2 cellular contexts compared by ENCODE assay signal in the genomic region with DNA sequence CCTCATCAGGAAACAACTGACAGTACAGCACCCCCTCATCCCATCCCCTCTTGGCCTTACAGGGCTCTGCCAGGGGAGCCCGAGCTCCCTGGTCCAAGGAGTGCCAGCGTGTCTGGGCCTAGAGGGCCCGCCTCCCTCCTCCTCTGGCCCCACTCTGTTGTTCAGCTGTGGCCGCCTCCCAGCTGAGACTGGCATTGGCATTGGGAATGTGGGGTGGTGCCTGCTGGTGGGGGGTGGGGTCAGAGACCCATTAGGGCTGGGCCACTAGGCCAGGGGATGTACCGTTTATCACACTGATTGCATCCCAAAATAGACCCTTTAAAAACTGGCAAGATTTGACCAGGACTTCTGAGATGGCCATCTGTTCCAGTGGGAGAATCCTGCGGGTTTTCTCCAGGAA.
TF ChIP-seq lines count a peak whose summit lies in the region.

No MANE protein-coding gene starts in this region.

TF ChIP-seq in A549, 52 proteins besides CTCF, POLR2A, EP300 and RAD21:
- no peak for TF ChIP-seq SREBF2 (IDR thresholded peaks at IDR 0.05)
- TF ChIP-seq CHD4 (IDR thresholded peaks at IDR 0.05; ENCODE audit: borderline replicate concordance), result no peak
- TF ChIP-seq MAZ (IDR thresholded peaks at IDR 0.05; ENCODE audit: borderline replicate concordance, low read depth, low read length), result no peak
- TF ChIP-seq, protein P1, sequence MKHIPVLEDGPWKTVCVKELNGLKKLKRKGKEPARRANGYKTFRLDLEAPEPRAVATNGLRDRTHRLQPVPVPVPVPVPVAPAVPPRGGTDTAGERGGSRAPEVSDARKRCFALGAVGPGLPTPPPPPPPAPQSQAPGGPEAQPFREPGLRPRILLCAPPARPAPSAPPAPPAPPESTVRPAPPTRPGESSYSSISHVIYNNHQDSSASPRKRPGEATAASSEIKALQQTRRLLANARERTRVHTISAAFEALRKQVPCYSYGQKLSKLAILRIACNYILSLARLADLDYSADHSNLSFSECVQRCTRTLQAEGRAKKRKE (CRISPR knock-in tag; IDR thresholded peaks at IDR 0.05; ENCODE audit: low read depth), result no peak
- no peak for TF ChIP-seq HEYL (CRISPR knock-in tag; IDR thresholded peaks at IDR 0.05)
- TF ChIP-seq HDAC2 (IDR thresholded peaks at IDR 0.05), result no peak
- TF ChIP-seq FOXS1 (CRISPR knock-in tag; IDR thresholded peaks at IDR 0.05), result no peak

TF ChIP-seq in IMR-90, 13 proteins besides CTCF, POLR2A, EP300 and RAD21:
- TF ChIP-seq FOS (IDR thresholded peaks at IDR 0.05; ENCODE audit: low read depth, low read length) (no peak), CHD1 (IDR thresholded peaks at IDR 0.05; ENCODE audit: low read depth, low read length) (no peak), CEBPB (IDR thresholded peaks at IDR 0.05; ENCODE audit: low read depth, low read length) (no peak), SMC3 (IDR thresholded peaks at IDR 0.05; ENCODE audit: low read depth, low read length) (no peak), NFE2L2 (IDR thresholded peaks at IDR 0.05; ENCODE audit: low read depth, low read length) (no peak), MAFK (IDR thresholded peaks at IDR 0.05; ENCODE audit: low read depth, low read length) (no peak), RFX5 (IDR thresholded peaks at IDR 0.05; ENCODE audit: low read depth, low read length) (no peak), MXI1 (IDR thresholded peaks at IDR 0.05; ENCODE audit: borderline replicate concordance, low read depth, low read length) (no peak), RCOR1 (IDR thresholded peaks at IDR 0.05; ENCODE audit: insufficient replicate concordance, low read length) (no peak), MAZ (IDR thresholded peaks at IDR 0.05; ENCODE audit: borderline replicate concordance, low read depth, low read length) (no peak)
- TF ChIP-seq, protein P2, sequence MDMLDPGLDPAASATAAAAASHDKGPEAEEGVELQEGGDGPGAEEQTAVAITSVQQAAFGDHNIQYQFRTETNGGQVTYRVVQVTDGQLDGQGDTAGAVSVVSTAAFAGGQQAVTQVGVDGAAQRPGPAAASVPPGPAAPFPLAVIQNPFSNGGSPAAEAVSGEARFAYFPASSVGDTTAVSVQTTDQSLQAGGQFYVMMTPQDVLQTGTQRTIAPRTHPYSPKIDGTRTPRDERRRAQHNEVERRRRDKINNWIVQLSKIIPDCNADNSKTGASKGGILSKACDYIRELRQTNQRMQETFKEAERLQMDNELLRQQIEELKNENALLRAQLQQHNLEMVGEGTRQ (IDR thresholded peaks at IDR 0.05; ENCODE audit: low read depth, low read length), result no peak
- TF ChIP-seq, protein P3, sequence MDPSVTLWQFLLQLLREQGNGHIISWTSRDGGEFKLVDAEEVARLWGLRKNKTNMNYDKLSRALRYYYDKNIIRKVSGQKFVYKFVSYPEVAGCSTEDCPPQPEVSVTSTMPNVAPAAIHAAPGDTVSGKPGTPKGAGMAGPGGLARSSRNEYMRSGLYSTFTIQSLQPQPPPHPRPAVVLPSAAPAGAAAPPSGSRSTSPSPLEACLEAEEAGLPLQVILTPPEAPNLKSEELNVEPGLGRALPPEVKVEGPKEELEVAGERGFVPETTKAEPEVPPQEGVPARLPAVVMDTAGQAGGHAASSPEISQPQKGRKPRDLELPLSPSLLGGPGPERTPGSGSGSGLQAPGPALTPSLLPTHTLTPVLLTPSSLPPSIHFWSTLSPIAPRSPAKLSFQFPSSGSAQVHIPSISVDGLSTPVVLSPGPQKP (IDR thresholded peaks at IDR 0.05; ENCODE audit: borderline replicate concordance, low read depth, low read length), result no peak
